31 cellular contexts compared by ENCODE assay signal in genomic region chr10:110284262-110284661, GRCh38.
"Had no signal": no experiment of that assay in that cellular context is flagged by ENCODE, and none has a peak within 500 bp of the region (broad histone marks: within the 10 kb centered on the region; RNA-seq: fewer than 3 reads in every experiment).

No MANE protein-coding gene starts in this region.

- DNase-seq: activated CD4-positive, alpha-beta memory T cell treated with anti-CD3 and anti-CD28 coated beads, Interleukin-2, amount 10 ng/mL, durations not matched to agents 7 days and 5 days; activated CD4-positive, alpha-beta T cell treated with anti-CD3 and anti-CD28 coated beads for 1 hour; activated CD4-positive, alpha-beta T cell treated with anti-CD3 and anti-CD28 coated beads for 4 hours; activated CD4-positive, alpha-beta T cell treated with anti-CD3 and anti-CD28 coated beads, Interleukin-2, amount 10 ng/mL, durations not matched to agents 7 days and 5 days; activated CD4-positive, alpha-beta T cell treated with anti-CD3 and anti-CD28 coated beads, Interleukin-2, amount 50 U/mL, for 4 hours; activated CD8-positive, alpha-beta memory T cell treated with anti-CD3 and anti-CD28 coated beads, Interleukin-2, amount 50 U/mL, for 48 hours; activated effector memory CD4-positive, alpha-beta T cell treated with Interleukin-2 at 50 U/mL for 16 hours; activated gamma-delta T cell treated with Interleukin-2 at 50 U/mL for 16 hours; activated naive CD4-positive, alpha-beta T cell treated with anti-CD3 and anti-CD28 coated beads, Interleukin-2, amount 50 U/mL, for 16 hours; activated naive CD4-positive, alpha-beta T cell treated with Interleukin-2 at 50 U/mL for 16 hours; activated T-cell treated with anti-CD3 and anti-CD28 coated beads for 4 hours; activated T-cell treated with anti-CD3 and anti-CD28 coated beads, Interleukin-2, amount 50 U/mL, for 24 hours; activated T-cell treated with anti-CD3 and anti-CD28 coated beads, Interleukin-2, amount 50 U/mL, for 72 hours; amniotic stem cell; aorta; central memory CD4-positive, alpha-beta T cell; cerebellar nuclear complex; colonic mucosa; effector memory CD4-positive, alpha-beta T cell; endodermal cell; foreskin keratinocyte; gastrocnemius medialis; glutamatergic neuron; heart left ventricle; T-helper 1 cell; T-helper 2 cell had no signal

- H3K27ac ChIP-seq: breast epithelium, cardiac muscle cell, colonic mucosa, esophagus muscularis mucosa, foreskin keratinocyte, gastrocnemius medialis had no signal

- H3K4me3 Mint-ChIP-seq: activated CD4-positive, alpha-beta memory T cell treated with anti-CD3 and anti-CD28 coated beads, Interleukin-2, amount 10 ng/mL, durations not matched to agents 7 days and 5 days; activated CD4-positive, alpha-beta T cell treated with anti-CD3 and anti-CD28 coated beads, Interleukin-2, amount 10 ng/mL, durations not matched to agents 7 days and 5 days; activated naive CD8-positive, alpha-beta T cell; activated T-cell treated with anti-CD3 and anti-CD28 coated beads, Interleukin-2, amount 50 U/mL, for 24 hours; activated T-cell treated with anti-CD3 and anti-CD28 coated beads, Interleukin-2, amount 50 U/mL, for 72 hours; brain; endodermal cell had no signal

- H3K9me3 Mint-ChIP-seq: activated CD4-positive, alpha-beta memory T cell treated with anti-CD3 and anti-CD28 coated beads, Interleukin-2, amount 10 ng/mL, durations not matched to agents 7 days and 5 days; activated CD4-positive, alpha-beta T cell treated with anti-CD3 and anti-CD28 coated beads, Interleukin-2, amount 10 ng/mL, durations not matched to agents 7 days and 5 days; activated T-cell treated with anti-CD3 and anti-CD28 coated beads, Interleukin-2, amount 50 U/mL, for 24 hours; activated T-cell treated with anti-CD3 and anti-CD28 coated beads, Interleukin-2, amount 50 U/mL, for 72 hours; brain; endodermal cell had no signal

- H3K36me3 Mint-ChIP-seq: activated naive CD8-positive, alpha-beta T cell had no signal

- H3K27me3 ChIP-seq: breast epithelium, cardiac muscle cell, colonic mucosa, esophagus muscularis mucosa, foreskin keratinocyte, gastrocnemius medialis, heart left ventricle had no signal

- H3K36me3 ChIP-seq: breast epithelium had no signal

- H3K9me3 ChIP-seq: breast epithelium, colonic mucosa, esophagus muscularis mucosa, gastrocnemius medialis, heart left ventricle had no signal

- H3K4me3 ChIP-seq: breast epithelium, cardiac muscle cell, colonic mucosa, esophagus muscularis mucosa, gastrocnemius medialis, heart left ventricle had no signal

- H3K27ac Mint-ChIP-seq: activated CD4-positive, alpha-beta memory T cell treated with anti-CD3 and anti-CD28 coated beads, Interleukin-2, amount 10 ng/mL, durations not matched to agents 7 days and 5 days; activated CD4-positive, alpha-beta T cell treated with anti-CD3 and anti-CD28 coated beads, Interleukin-2, amount 10 ng/mL, durations not matched to agents 7 days and 5 days; activated naive CD8-positive, alpha-beta T cell; activated T-cell treated with anti-CD3 and anti-CD28 coated beads, Interleukin-2, amount 50 U/mL, for 24 hours; endodermal cell had no signal

- ATAC-seq: activated T-cell treated with anti-CD3 and anti-CD28 coated beads, Interleukin-2, amount 50 U/mL, for 72 hours; foreskin keratinocyte; gastrocnemius medialis; heart left ventricle had no signal

- H3K27me3 Mint-ChIP-seq: activated CD4-positive, alpha-beta memory T cell treated with anti-CD3 and anti-CD28 coated beads, Interleukin-2, amount 10 ng/mL, durations not matched to agents 7 days and 5 days; activated CD4-positive, alpha-beta T cell treated with anti-CD3 and anti-CD28 coated beads, Interleukin-2, amount 10 ng/mL, durations not matched to agents 7 days and 5 days; activated naive CD8-positive, alpha-beta T cell; activated T-cell treated with anti-CD3 and anti-CD28 coated beads, Interleukin-2, amount 50 U/mL, for 24 hours; brain had no signal

- H3K4me1 ChIP-seq: foreskin keratinocyte had no signal
